In the genomic region with DNA sequence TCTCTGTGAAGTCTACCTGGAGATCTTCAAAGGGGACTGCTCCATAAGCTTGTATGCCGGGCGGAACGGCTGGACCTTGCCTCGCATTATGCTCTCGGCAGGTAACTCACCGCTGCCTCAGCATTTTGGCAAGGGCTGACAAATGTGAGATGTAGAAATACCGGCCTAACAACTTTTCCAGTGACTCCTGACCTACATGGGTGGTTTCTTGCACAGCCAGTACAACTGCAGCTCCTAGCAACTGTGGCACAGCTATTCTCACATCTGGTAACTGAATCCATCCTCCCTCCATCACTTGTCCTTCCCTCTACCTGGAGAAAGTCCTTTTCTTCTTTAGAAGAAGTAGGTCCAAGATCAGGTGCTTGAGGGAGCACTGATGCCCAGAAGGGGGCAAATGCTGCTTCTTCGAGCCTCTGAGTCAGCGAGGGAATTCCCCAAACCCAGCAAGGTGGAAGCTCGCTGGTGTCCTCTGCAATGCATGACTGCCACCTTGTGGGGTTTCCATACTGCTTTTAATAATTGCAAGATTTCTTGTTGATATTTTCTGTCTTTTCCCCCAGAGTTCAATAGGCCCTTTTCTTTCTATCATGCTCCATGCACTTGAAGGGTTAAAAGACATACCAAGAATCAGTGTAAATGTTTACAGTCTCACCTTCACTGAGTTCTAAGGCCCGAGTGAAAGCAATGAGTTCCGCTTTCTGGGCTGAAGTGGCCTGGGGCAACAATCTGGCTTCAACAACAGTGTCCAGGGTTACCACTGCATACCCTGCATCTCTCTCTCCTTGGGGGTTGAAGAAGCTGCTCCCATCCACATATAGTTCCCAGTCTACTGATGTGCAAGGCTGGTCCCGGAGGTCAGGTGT, we compare ENCODE assay signal across 8 cellular contexts. TPM values are rescaled to one million over a fixed set of nuclear protein-coding genes. Genes with fewer than 3 reads are reported as not detected.
DNase-seq lines count a peak whose midpoint lies in the region; ATAC-seq, FAIRE-seq and TF ChIP-seq lines count a peak whose summit lies in the region.
"Not testable (repeated sequence)": the region's sequence is repeated elsewhere in the genome, so short reads cannot be mapped to it uniquely, and the experiment has no call there.

No MANE protein-coding gene starts in this region.

- not testable (repeated sequence) for H4K20me1 ChIP-seq in HepG2 (ENCODE audit: insufficient read depth, low read length)

- TF ChIP-seq EP300 in HepG2 (IDR thresholded peaks at IDR 0.05; ENCODE audit: low read depth in 2 of 2, low read length in 2 of 2); HepG2 (CRISPR knock-in tag; IDR thresholded peaks at IDR 0.05; ENCODE audit: borderline replicate concordance): not testable (repeated sequence)

- CTCF ChIA-PET in activated CD8-positive, alpha-beta memory T cell treated with anti-CD3 and anti-CD28 coated beads, Interleukin-2, amount 10 ng/mL, durations not matched to agents 7 days and 5 days (lab: Charles Lee) = not testable (repeated sequence)
- CTCF ChIA-PET in HepG2 (lab: Yijun Ruan, JAX; ENCODE audit: low intra/inter-chr PET ratio, low total read pairs) = interaction anchor here (1.7 kb wide), 1 partner anchor 613 kb away, joined by 10 read pairs; no protein-coding TSS in a partner anchor

- not testable (repeated sequence) for H3K4me2 ChIP-seq in HepG2 (ENCODE audit: low read depth, low read length)

- H3K9me3 ChIP-seq in HepG2 (ENCODE audit: low read length); upper lobe of right lung: not testable (repeated sequence)

- H3K36me3 ChIP-seq in HepG2 (replicated peaks in 1 of 2; ENCODE audit: control insufficient read depth in 1 of 2, insufficient read depth in 2 of 2, low read length in 2 of 2); upper lobe of right lung: not testable (repeated sequence)

- in situ Hi-C loops in HepG2 (cut with HindIII; ENCODE audit: extremely low pct_ligation_motif_present, low pct_unique_long_range_greater_than_20kb) = loop anchor here (25.0 kb wide), 1 partner anchor 618 kb away; no protein-coding TSS in a partner anchor

- H3K4me1 Mint-ChIP-seq in activated CD8-positive, alpha-beta memory T cell treated with anti-CD3 and anti-CD28 coated beads, Interleukin-2, amount 10 ng/mL, durations not matched to agents 7 days and 5 days; chondrocyte (ENCODE audit: low read depth): not testable (repeated sequence)

- intact Hi-C loops in HepG2 (cut with micrococcal nuclease; ENCODE audit: unreplicated experiment) = loop anchor here (5.0 kb wide), 1 partner anchor 528 kb away; no protein-coding TSS in a partner anchor
- intact Hi-C loops in upper lobe of right lung (cut with DNase I) = not testable (repeated sequence)

- not testable (repeated sequence) for TF ChIP-seq RAD21 in HepG2 (CRISPR knock-in tag; IDR thresholded peaks at IDR 0.05)

- H3K9me3 Mint-ChIP-seq in activated CD8-positive, alpha-beta memory T cell treated with anti-CD3 and anti-CD28 coated beads, Interleukin-2, amount 10 ng/mL, durations not matched to agents 7 days and 5 days (ENCODE audit: low read depth); chondrocyte (ENCODE audit: low read depth): not testable (repeated sequence)

- H3K9ac ChIP-seq in HepG2 (ENCODE audit: insufficient read depth, low read depth, low read length) = not testable (repeated sequence)

- H3K79me2 ChIP-seq in HepG2 (ENCODE audit: insufficient read depth, low read length) = not testable (repeated sequence)

- H3K4me3 ChIP-seq in HepG2 (replicated peaks in 1 of 3; ENCODE audit: insufficient read depth in 1 of 3, low read depth in 2 of 3, low read length in 3 of 3); upper lobe of right lung: not testable (repeated sequence)

- H3K36me3 Mint-ChIP-seq in activated CD8-positive, alpha-beta memory T cell treated with anti-CD3 and anti-CD28 coated beads, Interleukin-2, amount 10 ng/mL, durations not matched to agents 7 days and 5 days; chondrocyte (ENCODE audit: low read depth): not testable (repeated sequence)

- POLR2A ChIA-PET in HepG2 (lab: Yijun Ruan, JAX) = not testable (repeated sequence)

- not testable (repeated sequence) for H3K4me3 Mint-ChIP-seq in activated CD8-positive, alpha-beta memory T cell treated with anti-CD3 and anti-CD28 coated beads, Interleukin-2, amount 10 ng/mL, durations not matched to agents 7 days and 5 days; chondrocyte (ENCODE audit: unreplicated experiment)

- WGBS in HepG2 (ENCODE audit: low lambda C conversion rate) = 7% methylated on average over 5 of the region's 13 CpGs

- H2AFZ ChIP-seq in HepG2 (ENCODE audit: low read length) = not testable (repeated sequence)

- not testable (repeated sequence) for ATAC-seq in activated CD8-positive, alpha-beta memory T cell treated with anti-CD3 and anti-CD28 coated beads, Interleukin-2, amount 10 ng/mL, durations not matched to agents 7 days and 5 days; HepG2; upper lobe of right lung

- not testable (repeated sequence) for TF ChIP-seq POLR2A in HepG2 (IDR thresholded peaks at IDR 0.05; ENCODE audit: insufficient read depth in 1 of 2, low read depth in 2 of 2, low read length in 2 of 2)

- H3K27me3 ChIP-seq in HepG2 (ENCODE audit: control insufficient read depth in 1 of 2, insufficient read depth in 2 of 2, low read length in 2 of 2); upper lobe of right lung: not testable (repeated sequence)

- not testable (repeated sequence) for H3K27ac ChIP-seq in HepG2 (ENCODE audit: extremely low read length, insufficient read depth, low read length); upper lobe of right lung

- not testable (repeated sequence) for FAIRE-seq in HepG2 (lab: Jason Lieb, UNC)

- H3K27me3 Mint-ChIP-seq in activated CD8-positive, alpha-beta memory T cell treated with anti-CD3 and anti-CD28 coated beads, Interleukin-2, amount 10 ng/mL, durations not matched to agents 7 days and 5 days; chondrocyte (ENCODE audit: low read depth): not testable (repeated sequence)

- BruUV-seq in HepG2 (replicated peaks; lab: Mats Ljungman, UMichigan) = not testable (repeated sequence)

- DNase-seq in GM10266 (ENCODE audit: extremely low spot score); chondrocyte (ENCODE audit: low spot score); upper lobe of right lung: not testable (repeated sequence)
- DNase-seq in NCI-H1105 treated with DMSO at 0.1 percent for 48 hours (lab: John Stamatoyannopoulos, UW) (peak; percentile 48), RPMI7951 (ENCODE audit: low read depth) (peak; percentile 5), HepG2 (ENCODE audit: low spot score) (peak; percentile 4)
- peak; percentile 69 for DNase-seq in activated CD8-positive, alpha-beta memory T cell treated with anti-CD3 and anti-CD28 coated beads, Interleukin-2, amount 10 ng/mL, durations not matched to agents 7 days and 5 days
- peak; percentile 41 to 58 (median 54) for DNase-seq in stimulated activated CD4-positive, alpha-beta T cell treated with anti-CD3 and anti-CD28 coated beads, Interleukin-12 subunit alpha, Interleukin-12 subunit beta, amount 100 ng/mL, for 48 hours (ENCODE audit: low read depth in 2 of 3, low spot score in 1 of 3)

- not testable (repeated sequence) for H3K4me1 ChIP-seq in HepG2 (ENCODE audit: insufficient read depth, low read length); upper lobe of right lung

- not testable (repeated sequence) for H3K27ac Mint-ChIP-seq in activated CD8-positive, alpha-beta memory T cell treated with anti-CD3 and anti-CD28 coated beads, Interleukin-2, amount 10 ng/mL, durations not matched to agents 7 days and 5 days; chondrocyte (ENCODE audit: unreplicated experiment)

- peak; percentile 47 for TF ChIP-seq CTCF in GM10266 (IDR thresholded peaks at IDR 0.05; ENCODE audit: control insufficient read depth, insufficient read depth, low read depth, missing control alignments)
- TF ChIP-seq CTCF in chondrocyte (IDR thresholded peaks at IDR 0.05) = peak; percentile 88
- peak; percentile 60 for TF ChIP-seq CTCF in HepG2 (CRISPR knock-in tag; IDR thresholded peaks at IDR 0.05)
- TF ChIP-seq CTCF in upper lobe of right lung (IDR thresholded peaks at IDR 0.05) = peak; percentile 52

TF ChIP-seq in HepG2, 621 proteins besides CTCF, POLR2A, EP300 and RAD21 (continues in another document):
- TF ChIP-seq STAG1 (CRISPR knock-in tag; IDR thresholded peaks at IDR 0.05) (peak; percentile 71), FOSL2 (CRISPR knock-in tag; IDR thresholded peaks at IDR 0.05) (peak; percentile 39)

RNA-seq across cellular contexts. Expression of gene SYK, which starts 45.9 kb away (rescaled TPM):
- not detected in 2 replicates for total RNA-seq in RPMI7951 (2014; rRNA removed; shearing (Covaris generic))
- under 1 TPM; 0.26 to 0.28 TPM for total RNA-seq in activated CD8-positive, alpha-beta memory T cell treated with anti-CD3 and anti-CD28 coated beads, Interleukin-2, amount 10 ng/mL, durations not matched to agents 7 days and 5 days
- 0.22 to 0.55 TPM in 2 of 3 replicates, not detected in the other for total RNA-seq in chondrocyte
- not detected in 2 replicates for total RNA-seq in HepG2 (2016; rRNA removed; fragmentation: Illumina TruSeq; extraction: Trizol)
- total RNA-seq in HepG2 (2016; cell fraction: cytosol; rRNA removed; fragmentation: Illumina TruSeq; extraction: Trizol; ENCODE audit: low read depth) = not detected in 2 replicates
- not detected in 2 replicates for total RNA-seq in HepG2 (2016; cell fraction: insoluble cytoplasmic fraction; rRNA removed; fragmentation: Illumina TruSeq; extraction: Trizol)
- not detected in 2 replicates for total RNA-seq in HepG2 (2016; cell fraction: membrane; rRNA removed; fragmentation: Illumina TruSeq; extraction: Trizol)
- total RNA-seq in HepG2 (2016; cell fraction: nucleus; rRNA removed; fragmentation: Illumina TruSeq; extraction: Trizol) = not detected in 2 replicates
- not detected in 2 replicates for polyA plus RNA-seq in HepG2 (2011; rRNA removed)
- not detected in 2 replicates for polyA plus RNA-seq in HepG2 (2011; cell fraction: cytosol; rRNA removed)
- not detected in 2 replicates for polyA plus RNA-seq in HepG2 (2011; cell fraction: nucleus; rRNA removed)
- not detected in 2 replicates for polyA plus RNA-seq in HepG2 (2012)
- polyA plus RNA-seq in HepG2 (2016; cell fraction: cytosol; fragmentation: Illumina TruSeq; extraction: Trizol; ENCODE audit: low read depth) = not detected in 2 replicates
- not detected in 2 replicates for polyA plus RNA-seq in HepG2 (2016; cell fraction: insoluble cytoplasmic fraction; fragmentation: Illumina TruSeq; extraction: Trizol; ENCODE audit: low read depth)
- polyA plus RNA-seq in HepG2 (2016; cell fraction: membrane; fragmentation: Illumina TruSeq; extraction: Trizol; ENCODE audit: low read depth) = not detected in 2 replicates
- not detected in 2 replicates for polyA plus RNA-seq in HepG2 (2016; cell fraction: nucleus; fragmentation: Illumina TruSeq; extraction: Trizol; ENCODE audit: insufficient read depth, low read depth)
- polyA minus RNA-seq in HepG2 (2011; rRNA and poly(A)+ RNA removed; ENCODE audit: low replicate concordance) = 0.02 TPM in 1 of 2 replicates, not detected in the other
- polyA minus RNA-seq in HepG2 (2011; cell fraction: cytosol; rRNA and poly(A)+ RNA removed) = not detected in 2 replicates
- not detected in 2 replicates for polyA minus RNA-seq in HepG2 (2011; cell fraction: nucleus; rRNA and poly(A)+ RNA removed)
- total RNA-seq in upper lobe of right lung = 63.8 TPM

Comparison
In these comparisons a context has a peak if more than half of its experiments do, and no peak if none do; other contexts are left out.
1. RNA of gene SYK, which starts 45.9 kb away (total RNA-seq): 63.8 TPM in upper lobe of right lung (single experiment); 0.22 to 0.55 TPM in chondrocyte, 0.26 to 0.28 TPM in activated CD8-positive, alpha-beta memory T cell treated with anti-CD3 and anti-CD28 coated beads, Interleukin-2, amount 10 ng/mL, durations not matched to agents 7 days and 5 days, not detected in RPMI7951 and not detected in HepG2; every median in the first group is over 10 times any median in the second.
2. Peak in every context shown above with its lines, with median percentiles within 50 percentile points of each other: CTCF ChIP-seq.